ENCODE assay signal across 11 cellular contexts in the genomic region with DNA sequence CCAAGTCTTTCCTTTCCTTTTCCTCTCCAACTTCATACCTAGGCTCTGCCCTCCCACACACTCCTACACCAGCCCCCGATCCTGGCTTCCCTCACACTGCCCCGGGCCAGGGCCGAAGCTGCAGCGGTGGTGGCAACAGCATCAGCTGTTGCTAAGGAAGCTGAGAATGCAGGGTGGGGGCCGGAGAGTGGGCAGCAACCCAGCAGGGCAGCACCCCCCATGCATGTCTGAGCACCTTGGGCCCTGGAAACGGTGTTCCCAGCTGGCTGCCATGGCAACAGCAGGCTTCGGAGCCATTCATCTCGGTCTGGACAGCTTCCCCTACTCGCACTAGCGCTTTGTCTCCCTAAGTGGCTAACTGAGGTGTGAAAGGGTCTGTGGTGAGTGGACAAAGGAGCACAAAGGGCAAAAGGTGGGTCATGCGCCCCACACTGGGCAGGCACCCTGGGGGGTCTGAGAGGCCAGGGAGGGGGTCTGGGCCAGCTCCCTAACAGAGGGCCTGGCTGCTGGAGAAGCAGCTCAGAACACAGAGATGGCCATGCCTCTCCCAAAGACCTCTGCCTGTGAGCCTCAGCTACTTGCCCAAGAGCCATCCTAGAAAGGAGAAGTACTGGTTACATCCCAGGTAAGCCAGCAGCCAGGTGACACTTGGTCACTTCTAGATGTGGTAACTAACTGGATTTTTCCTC. TPM values are rescaled to one million over a fixed set of nuclear protein-coding genes. Genes with fewer than 3 reads are reported as not detected.
A peak's percentile ranks its signal among the peaks of the same experiment; 100 is the strongest.
DNase-seq lines count a peak whose midpoint lies in the region; ATAC-seq lines count a peak whose summit lies in the region.
"Had no signal": no experiment of that assay in that cellular context is flagged by ENCODE, and none has a peak within 500 bp of the region (broad histone marks: within the 10 kb centered on the region; RNA-seq: fewer than 3 reads in every experiment).

No MANE protein-coding gene starts in this region.

- no peak for ATAC-seq in activated CD8-positive, alpha-beta T cell treated with anti-CD3 and anti-CD28 coated beads, Interleukin-2, amount 10 ng/mL, durations not matched to agents 7 days and 5 days
- no peak for ATAC-seq in GM19452 (IDR thresholded peaks at IDR 0.05; ENCODE audit: unreplicated experiment)
- ATAC-seq: gastrocnemius medialis had no signal

- POLR2A ChIA-PET in activated CD8-positive, alpha-beta T cell treated with anti-CD3 and anti-CD28 coated beads, Interleukin-2, amount 10 ng/mL, durations not matched to agents 7 days and 5 days (lab: Charles Lee) = interaction anchor here (1.1 to 1.9 kb wide), 4 partner anchors 8 to 119 kb away, joined by 3 to 6 read pairs (median 4); no protein-coding TSS in a partner anchor

- no peaks in the 10 kb centered on the region for H3K9me3 Mint-ChIP-seq in activated CD8-positive, alpha-beta T cell treated with anti-CD3 and anti-CD28 coated beads, Interleukin-2, amount 10 ng/mL, durations not matched to agents 7 days and 5 days (ENCODE audit: insufficient read depth)
- H3K9me3 Mint-ChIP-seq: naive B cell had no signal

- H3K27ac Mint-ChIP-seq in activated CD8-positive, alpha-beta T cell treated with anti-CD3 and anti-CD28 coated beads, Interleukin-2, amount 10 ng/mL, durations not matched to agents 7 days and 5 days = peak overlapping the region; percentile 83
- H3K27ac Mint-ChIP-seq: naive B cell had no signal

- CTCF ChIA-PET in activated CD8-positive, alpha-beta T cell treated with anti-CD3 and anti-CD28 coated beads, Interleukin-2, amount 10 ng/mL, durations not matched to agents 7 days and 5 days (lab: Charles Lee) = interaction anchor here (0.9 to 2.9 kb wide), 3 partner anchors 9 to 92 kb away, joined by 3 to 7 read pairs (median 3); no protein-coding TSS in a partner anchor

- DNase-seq in COR-L47 (lab: John Stamatoyannopoulos, UW) (peak; percentile 27), M059J (ENCODE audit: low read depth) (peak; percentile 27), midbrain (lab: John Stamatoyannopoulos, UW) (peak; percentile 53), GM03348 (ENCODE audit: low spot score) (no peak), amniotic stem cell (lab: John Stamatoyannopoulos, UW) (no peak)
- DNase-seq in activated CD8-positive, alpha-beta T cell treated with anti-CD3 and anti-CD28 coated beads, Interleukin-2, amount 10 ng/mL, durations not matched to agents 7 days and 5 days = no peak
- DNase-seq: gastrocnemius medialis, kidney glomerular epithelial cell, naive B cell, NCI-H82 had no signal

- H3K27me3 Mint-ChIP-seq in activated CD8-positive, alpha-beta T cell treated with anti-CD3 and anti-CD28 coated beads, Interleukin-2, amount 10 ng/mL, durations not matched to agents 7 days and 5 days (ENCODE audit: low read depth) = no peaks in the 10 kb centered on the region

- no peaks in the 10 kb centered on the region for H3K36me3 Mint-ChIP-seq in activated CD8-positive, alpha-beta T cell treated with anti-CD3 and anti-CD28 coated beads, Interleukin-2, amount 10 ng/mL, durations not matched to agents 7 days and 5 days (ENCODE audit: low read depth)
- H3K36me3 Mint-ChIP-seq: naive B cell had no signal

- H3K4me3 Mint-ChIP-seq in activated CD8-positive, alpha-beta T cell treated with anti-CD3 and anti-CD28 coated beads, Interleukin-2, amount 10 ng/mL, durations not matched to agents 7 days and 5 days = peak overlapping the region; percentile 20

- peaks cover 35% of the 10 kb centered on the region for H3K4me1 Mint-ChIP-seq in activated CD8-positive, alpha-beta T cell treated with anti-CD3 and anti-CD28 coated beads, Interleukin-2, amount 10 ng/mL, durations not matched to agents 7 days and 5 days (ENCODE audit: low read depth)
- H3K4me1 Mint-ChIP-seq: naive B cell had no signal

RNA-seq across cellular contexts. Expression of a gene that starts 42.1 kb away (rescaled TPM):
- total RNA-seq in M059J (2014; rRNA removed; shearing (Covaris generic)) = 6.1 and 7.3 TPM in 2 replicates
- total RNA-seq in activated CD8-positive, alpha-beta T cell treated with anti-CD3 and anti-CD28 coated beads, Interleukin-2, amount 10 ng/mL, durations not matched to agents 7 days and 5 days = 1 to 10 TPM; 8.0 to 9.6 TPM

Comparison
In these comparisons a context has a peak if more than half of its experiments do, and no peak if none do; other contexts are left out.
1. DNase-seq: peak in COR-L47 (single experiment), M059J (single experiment) and midbrain (single experiment); none in activated CD8-positive, alpha-beta T cell treated with anti-CD3 and anti-CD28 coated beads, Interleukin-2, amount 10 ng/mL, durations not matched to agents 7 days and 5 days (single experiment), GM03348 (single experiment) and amniotic stem cell (single experiment).